21 cellular contexts compared by ENCODE assay signal in the genomic region with DNA sequence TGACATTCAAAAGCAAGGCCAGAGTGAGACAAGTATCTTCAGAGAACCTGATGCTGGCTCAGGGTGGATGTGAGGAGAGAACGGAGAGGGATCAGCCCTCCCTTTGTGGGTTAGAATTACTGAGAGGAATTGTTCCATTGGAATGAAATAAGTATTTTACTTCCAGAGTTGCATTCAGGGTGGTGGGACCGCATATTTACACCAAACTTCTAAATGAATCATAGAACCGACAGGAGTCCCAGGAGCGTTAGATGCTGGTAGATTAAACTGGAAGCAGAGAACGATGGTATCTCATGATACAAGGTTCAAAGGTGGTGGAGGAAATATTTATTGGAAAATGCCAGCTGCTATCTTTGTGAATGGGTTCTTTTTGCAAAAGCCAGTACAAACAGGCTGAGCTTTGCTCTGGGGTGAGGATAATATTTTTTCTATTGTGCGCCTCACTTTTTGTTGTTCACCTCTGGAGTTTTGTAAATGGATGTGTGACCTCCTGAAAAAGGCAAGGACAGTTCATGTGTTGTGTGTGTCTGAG. TPM values are rescaled to one million over a fixed set of nuclear protein-coding genes. Genes with fewer than 3 reads are reported as not detected.
DNase-seq lines count a peak whose midpoint lies in the region; ATAC-seq and TF ChIP-seq lines count a peak whose summit lies in the region.
"Had no signal": no experiment of that assay in that cellular context is flagged by ENCODE, and none has a peak within 500 bp of the region (broad histone marks: within the 10 kb centered on the region; RNA-seq: fewer than 3 reads in every experiment).

No MANE protein-coding gene starts in this region.

- H3K36me3 ChIP-seq in mammary epithelial cell (ENCODE audit: insufficient read depth, low read length) = peaks cover 20% of the 10 kb centered on the region
- H3K36me3 ChIP-seq in gastroesophageal sphincter = peaks cover 0 to 22% of the 10 kb centered on the region in 2 donors
- H3K36me3 ChIP-seq in endodermal cell (ENCODE audit: control insufficient read depth, insufficient read depth, low read length) = no peaks in the 10 kb centered on the region

- in situ Hi-C loops in mammary epithelial cell (cut with MboI; ENCODE audit: low sequenced_read_pairs in 2 of 2) = no loop called here

- CTCF ChIA-PET in MCF 10A (lab: Yijun Ruan, JAX) = no interaction called here
- CTCF ChIA-PET in mammary epithelial cell (lab: Charles Lee; ENCODE audit: low non-redundant PET) = no interaction called here
- CTCF ChIA-PET in WTC11 (lab: Charles Lee) = interaction anchor here (1.4 to 1.6 kb wide), 2 partner anchors 9 to 265 kb away, joined by 3 to 5 read pairs; no protein-coding TSS in a partner anchor

- no peaks in the 10 kb centered on the region for H3K27me3 Mint-ChIP-seq in MCF 10A (ENCODE audit: insufficient read depth, unreplicated experiment)
- no peaks in the 10 kb centered on the region for H3K27me3 Mint-ChIP-seq in WTC11 (ENCODE audit: low read depth)
- H3K27me3 Mint-ChIP-seq in endodermal cell (ENCODE audit: insufficient read depth) = no peaks in the 10 kb centered on the region
- H3K27me3 Mint-ChIP-seq: B cell had no signal

- H3K4me3 ChIP-seq in mammary epithelial cell (replicated peaks in 1 of 3; ENCODE audit: insufficient read depth in 1 of 3, low read depth in 2 of 3, low read length in 3 of 3) = no peak overlapping the region
- no peak overlapping the region for H3K4me3 ChIP-seq in gastroesophageal sphincter
- no peak overlapping the region for H3K4me3 ChIP-seq in endodermal cell (ENCODE audit: low read length)
- H3K4me3 ChIP-seq: GM23248 had no signal

- intact Hi-C loops in MCF 10A (cut with micrococcal nuclease) (no loop called here), mammary epithelial cell (cut with micrococcal nuclease) (no loop called here)

- peak overlapping the region; percentile 8 for H3K27ac Mint-ChIP-seq in MCF 10A (ENCODE audit: low read depth, unreplicated experiment)
- peak overlapping the region; percentile 75 for H3K27ac Mint-ChIP-seq in WTC11
- no peak overlapping the region for H3K27ac Mint-ChIP-seq in endodermal cell
- H3K27ac Mint-ChIP-seq: B cell had no signal

- H3K9ac ChIP-seq in mammary epithelial cell (ENCODE audit: insufficient read depth, low read length) = no peak overlapping the region
- no peak overlapping the region for H3K9ac ChIP-seq in endodermal cell (ENCODE audit: extremely low read depth, low read length, poor library complexity, severe bottlenecking)
- H3K9ac ChIP-seq: GM23248 had no signal

- 97% methylated on average over 6 of the region's 6 CpGs for WGBS in mammary epithelial cell (ENCODE audit: low coverage, missing lambda C conversion rate)
- 83 to 85% methylated on average over 5 to 6 of the region's 6 CpGs for WGBS in gastroesophageal sphincter (ENCODE audit: low coverage in 1 of 2), 2 donors
- 92 to 100% methylated on average over 6 of the region's 6 CpGs for WGBS in endodermal cell (ENCODE audit: insufficient coverage in 1 of 2, insufficient read length in 1 of 2), 2 experiments

- H3K27ac ChIP-seq in mammary epithelial cell (ENCODE audit: insufficient read depth, low read depth, low read length) = no peak overlapping the region
- no peak overlapping the region for H3K27ac ChIP-seq in gastroesophageal sphincter
- no peak overlapping the region for H3K27ac ChIP-seq in endodermal cell (ENCODE audit: low read depth, low read length)
- H3K27ac ChIP-seq: 22Rv1 had no signal

- H3K27me3 ChIP-seq in mammary epithelial cell (ENCODE audit: insufficient read depth, low read length) (no peaks in the 10 kb centered on the region), gastroesophageal sphincter (no peaks in the 10 kb centered on the region), endodermal cell (ENCODE audit: control insufficient read depth, insufficient read depth, low read length, poor library complexity, severe bottlenecking) (no peaks in the 10 kb centered on the region)

- no peak for DNase-seq in MCF 10A (ENCODE audit: unreplicated experiment)
- no peak for DNase-seq in mammary epithelial cell
- DNase-seq in WTC11 (ENCODE audit: low spot score) = no peak
- peak; percentile 35 for DNase-seq in mucosa of gallbladder (ENCODE audit: low spot score)
- DNase-seq in endodermal cell = no peak
- DNase-seq: COR-L47, DMS153, GF-D8, GM23248, NCI-H1048, NCI-H1436 treated with DMSO at 0.1 percent for 48 hours, NCI-H2029, NCI-H2171 treated with DMSO at 0.1 percent for 48 hours, NCI-H446 treated with DMSO at 0.1 percent for 48 hours, RPMI8226, T-helper 1 cell had no signal

- H4K20me1 ChIP-seq in mammary epithelial cell (ENCODE audit: insufficient read depth, low read length) = no peaks in the 10 kb centered on the region

- dilution Hi-C loops in mammary epithelial cell (cut with HindIII; ENCODE audit: low sequenced_read_pairs) = no loop called here

- H3K36me3 Mint-ChIP-seq in MCF 10A (ENCODE audit: insufficient read depth, unreplicated experiment) (peaks cover 7% of the 10 kb centered on the region), WTC11 (peaks cover 52% of the 10 kb centered on the region), endodermal cell (ENCODE audit: low read depth) (peaks cover 25% of the 10 kb centered on the region)

- H3K4me2 ChIP-seq in mammary epithelial cell (ENCODE audit: insufficient read depth, low read depth, low read length) = no peak overlapping the region

- no peaks in the 10 kb centered on the region for H3K9me3 Mint-ChIP-seq in MCF 10A (ENCODE audit: unreplicated experiment)
- peaks cover 7% of the 10 kb centered on the region for H3K9me3 Mint-ChIP-seq in WTC11
- peaks cover 9% of the 10 kb centered on the region for H3K9me3 Mint-ChIP-seq in endodermal cell

- TF ChIP-seq CTCF in MCF 10A (IDR thresholded peaks at IDR 0.05; ENCODE audit: unreplicated experiment) (no peak), mammary epithelial cell (conservative IDR thresholded peaks at IDR 0.05 in 1 of 2, IDR thresholded peaks at IDR 0.05 in 1 of 2; ENCODE audit: extremely low read depth in 1 of 2, insufficient read depth in 1 of 2, low read depth in 1 of 2, low read length in 2 of 2) (no peak), WTC11 (IDR thresholded peaks at IDR 0.05) (no peak), gastroesophageal sphincter (IDR thresholded peaks at IDR 0.05) (no peak), endodermal cell (conservative IDR thresholded peaks at IDR 0.05) (no peak)

- peaks cover 37% of the 10 kb centered on the region for H3K4me1 Mint-ChIP-seq in MCF 10A (ENCODE audit: insufficient read depth, unreplicated experiment)
- H3K4me1 Mint-ChIP-seq in WTC11 = peaks cover 57% of the 10 kb centered on the region
- peaks cover 18% of the 10 kb centered on the region for H3K4me1 Mint-ChIP-seq in endodermal cell

- H3K9me3 ChIP-seq in mammary epithelial cell (replicated peaks; ENCODE audit: insufficient read depth, low read length) (no peaks in the 10 kb centered on the region), gastroesophageal sphincter (no peaks in the 10 kb centered on the region), endodermal cell (ENCODE audit: control insufficient read depth, low read length) (peaks cover 10% of the 10 kb centered on the region)

- H2AFZ ChIP-seq in mammary epithelial cell (ENCODE audit: low read depth, low read length) = no peak overlapping the region
- H2AFZ ChIP-seq: GM23248 had no signal

- no peak for TF ChIP-seq EP300 in gastroesophageal sphincter (IDR thresholded peaks at IDR 0.05)

- H3K4me3 Mint-ChIP-seq in MCF 10A (ENCODE audit: unreplicated experiment) = no peak overlapping the region
- H3K4me3 Mint-ChIP-seq in WTC11 = no peak overlapping the region
- H3K4me3 Mint-ChIP-seq in endodermal cell = no peak overlapping the region
- H3K4me3 Mint-ChIP-seq: B cell had no signal

- BruUV-seq in MCF 10A (replicated peaks; lab: Mats Ljungman, UMichigan) (no TSS peak), mammary epithelial cell (replicated peaks; lab: Mats Ljungman, UMichigan) (no TSS peak)

- ATAC-seq in WTC11 = no peak
- ATAC-seq in HG03378 (IDR thresholded peaks at IDR 0.05; ENCODE audit: unreplicated experiment) = no peak
- ATAC-seq in HG03095 (IDR thresholded peaks at IDR 0.05; ENCODE audit: unreplicated experiment) = no peak
- ATAC-seq in gastroesophageal sphincter = no peak

- POLR2A ChIA-PET in MCF 10A (lab: Yijun Ruan, JAX) (interaction anchor here (0.6 to 1.5 kb wide), 2 partner anchors 11 to 13 kb away, joined by 3 to 4 read pairs; no protein-coding TSS in a partner anchor), WTC11 (lab: Charles Lee) (no interaction called here)

- no peak for TF ChIP-seq POLR2A in gastroesophageal sphincter (IDR thresholded peaks at IDR 0.05)

- H3K4me1 ChIP-seq in mammary epithelial cell (ENCODE audit: insufficient read depth, low read length) (peaks cover 18% of the 10 kb centered on the region), gastroesophageal sphincter (peaks cover 0 to 6% (median 0%) of the 10 kb centered on the region in 3 donors), endodermal cell (ENCODE audit: control insufficient read depth, insufficient read depth, low read length) (peaks cover 3% of the 10 kb centered on the region)

- peaks cover 40% of the 10 kb centered on the region for H3K79me2 ChIP-seq in mammary epithelial cell (ENCODE audit: insufficient read depth, low read length)

TF ChIP-seq in WTC11, 78 proteins besides CTCF, POLR2A, EP300 and RAD21 (continues in another document):
- TF ChIP-seq SOX15 (CRISPR knock-in tag; IDR thresholded peaks at IDR 0.05) (no peak), ZNF138 (CRISPR knock-in tag; conservative IDR thresholded peaks at IDR 0.05) (no peak)
- TF ChIP-seq, protein P1, sequence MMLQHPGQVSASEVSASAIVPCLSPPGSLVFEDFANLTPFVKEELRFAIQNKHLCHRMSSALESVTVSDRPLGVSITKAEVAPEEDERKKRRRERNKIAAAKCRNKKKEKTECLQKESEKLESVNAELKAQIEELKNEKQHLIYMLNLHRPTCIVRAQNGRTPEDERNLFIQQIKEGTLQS (CRISPR knock-in tag; conservative IDR thresholded peaks at IDR 0.05) = no peak
- TF ChIP-seq, protein P2, sequence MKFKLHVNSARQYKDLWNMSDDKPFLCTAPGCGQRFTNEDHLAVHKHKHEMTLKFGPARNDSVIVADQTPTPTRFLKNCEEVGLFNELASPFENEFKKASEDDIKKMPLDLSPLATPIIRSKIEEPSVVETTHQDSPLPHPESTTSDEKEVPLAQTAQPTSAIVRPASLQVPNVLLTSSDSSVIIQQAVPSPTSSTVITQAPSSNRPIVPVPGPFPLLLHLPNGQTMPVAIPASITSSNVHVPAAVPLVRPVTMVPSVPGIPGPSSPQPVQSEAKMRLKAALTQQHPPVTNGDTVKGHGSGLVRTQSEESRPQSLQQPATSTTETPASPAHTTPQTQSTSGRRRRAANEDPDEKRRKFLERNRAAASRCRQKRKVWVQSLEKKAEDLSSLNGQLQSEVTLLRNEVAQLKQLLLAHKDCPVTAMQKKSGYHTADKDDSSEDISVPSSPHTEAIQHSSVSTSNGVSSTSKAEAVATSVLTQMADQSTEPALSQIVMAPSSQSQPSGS (CRISPR knock-in tag; IDR thresholded peaks at IDR 0.05; ENCODE audit: borderline replicate concordance, low read depth) = no peak

RNA-seq across cellular contexts. Expression of a gene that starts 17.7 kb away (rescaled TPM):
- total RNA-seq in MCF 10A (2022) = 11.6 and 19.8 TPM in 2 replicates
- 10 to 100 TPM; 14.2 to 33.5 TPM for total RNA-seq in mammary epithelial cell
- polyA plus RNA-seq in mammary epithelial cell = 10.3 TPM
- 100 TPM for polyA minus RNA-seq in mammary epithelial cell
- total RNA-seq in WTC11 (2021) = 50.0 to 64.3 TPM (median 52.9 TPM) in 3 replicates
- total RNA-seq in mucosa of gallbladder = 182 TPM
- total RNA-seq in gastroesophageal sphincter = 10 to 100 TPM; 35.0 to 68.0 (median 51.4) TPM
- 10 to 100 TPM; 15.0 to 26.0 TPM for total RNA-seq in endodermal cell
- 31.7 TPM for polyA plus RNA-seq in endodermal cell (2013, experiment 1 of 2)
- polyA plus RNA-seq in endodermal cell (2013, experiment 2 of 2) = 26.8 TPM
